Comparison of ENCODE assay signal across 1 cellular context in genomic region chr6:27840572-27840971, GRCh38.
TF ChIP-seq lines count a peak whose summit lies in the region.

No MANE protein-coding gene starts in this region.

TF ChIP-seq in HepG2, 621 proteins besides CTCF, POLR2A, EP300 and RAD21:
- TF ChIP-seq ZNF326 (CRISPR knock-in tag; IDR thresholded peaks at IDR 0.05; ENCODE audit: borderline replicate concordance) (no peak), ZFP36L1 (CRISPR knock-in tag; IDR thresholded peaks at IDR 0.05) (no peak), ZSCAN30 (CRISPR knock-in tag; IDR thresholded peaks at IDR 0.05) (no peak), PRPF4 (IDR thresholded peaks at IDR 0.05; ENCODE audit: low read depth, low read length, poor library complexity, severe bottlenecking) (no peak), ZNF547 (CRISPR knock-in tag; IDR thresholded peaks at IDR 0.05) (no peak), ZNF343 (CRISPR knock-in tag; IDR thresholded peaks at IDR 0.05) (no peak), ATF1 (CRISPR knock-in tag; IDR thresholded peaks at IDR 0.05) (no peak), ZNF337 (CRISPR knock-in tag; IDR thresholded peaks at IDR 0.05; ENCODE audit: borderline replicate concordance, low read depth) (no peak), ZNF264 (CRISPR knock-in tag; IDR thresholded peaks at IDR 0.05) (no peak), ZNF318 (CRISPR knock-in tag; IDR thresholded peaks at IDR 0.05) (no peak), MAX (IDR thresholded peaks at IDR 0.05) (no peak), GZF1 (CRISPR knock-in tag; IDR thresholded peaks at IDR 0.05) (no peak), TBP (CRISPR knock-in tag; IDR thresholded peaks at IDR 0.05) (no peak)
